Comparison of ENCODE assay signal across 16 cellular contexts in genomic region chr3:42745776-42746454, GRCh38. TPM values are rescaled to one million over a fixed set of nuclear protein-coding genes. Genes with fewer than 3 reads are reported as not detected.
DNase-seq lines count a peak whose midpoint lies in the region; ATAC-seq and TF ChIP-seq lines count a peak whose summit lies in the region.
"Had no signal": no experiment of that assay in that cellular context is flagged by ENCODE, and none has a peak within 500 bp of the region (broad histone marks: within the 10 kb centered on the region; RNA-seq: fewer than 3 reads in every experiment).

No MANE protein-coding gene starts in this region.

- H3K27me3 ChIP-seq in Peyer's patch (no peaks in the 10 kb centered on the region), right lobe of liver (no peaks in the 10 kb centered on the region)
- no peaks in the 10 kb centered on the region for H3K27me3 ChIP-seq in CD8-positive, alpha-beta T cell (ENCODE audit: insufficient read depth, low read length)
- H3K27me3 ChIP-seq: neural progenitor cell had no signal

- 96% methylated on average over 4 of the region's 8 CpGs for WGBS in right lobe of liver (ENCODE audit: insufficient coverage, low coverage, low lambda C conversion rate, missing lambda C conversion rate)

- ATAC-seq in right lobe of liver: no peak
- ATAC-seq in naive thymus-derived CD8-positive, alpha-beta T cell: no peak
- ATAC-seq in HG03045 (IDR thresholded peaks at IDR 0.05; ENCODE audit: unreplicated experiment): no peak
- no peak for ATAC-seq in CD8-positive, alpha-beta T cell
- ATAC-seq: stimulated activated effector memory CD8-positive, alpha-beta T cell treated with anti-CD3 and anti-CD28 coated beads, Interleukin-12 subunit alpha, Interleukin-12 subunit beta, amount 100 ng/mL, for 72 hours had no signal

- no peak for TF ChIP-seq CTCF in Peyer's patch (IDR thresholded peaks at IDR 0.05)
- no peak for TF ChIP-seq CTCF in right lobe of liver (IDR thresholded peaks at IDR 0.05)
- TF ChIP-seq CTCF in CD8-positive, alpha-beta T cell (IDR thresholded peaks at IDR 0.05): no peak

- H3K36me3 ChIP-seq in Peyer's patch: no peaks in the 10 kb centered on the region
- no peaks in the 10 kb centered on the region for H3K36me3 ChIP-seq in right lobe of liver
- no peaks in the 10 kb centered on the region for H3K36me3 ChIP-seq in CD8-positive, alpha-beta T cell (ENCODE audit: insufficient read depth, low read length)
- H3K36me3 ChIP-seq: neural progenitor cell had no signal

- peak overlapping the region in 3 of 4 donors; percentile 21 to 63 (median 24) for H3K27ac ChIP-seq in Peyer's patch
- H3K27ac ChIP-seq in right lobe of liver: peak overlapping the region in 2 of 3 donors; percentile 24 to 41
- peak overlapping the region; percentile 93 for H3K27ac ChIP-seq in substantia nigra (ENCODE audit: low read depth, low read length, poor library complexity, severe bottlenecking)
- H3K27ac ChIP-seq in CD8-positive, alpha-beta T cell (ENCODE audit: low read depth, low read length): no peak overlapping the region
- H3K27ac ChIP-seq: neural progenitor cell had no signal

- no peak overlapping the region for H3K4me3 ChIP-seq in Peyer's patch
- H3K4me3 ChIP-seq in right lobe of liver: no peak overlapping the region
- no peak overlapping the region for H3K4me3 ChIP-seq in CD8-positive, alpha-beta T cell (ENCODE audit: low read depth, low read length)
- H3K4me3 ChIP-seq: neural progenitor cell had no signal

- H3K27ac Mint-ChIP-seq in dendritic cell treated with granulocyte-macrophage colony-stimulating factor and Interleukin-4, amounts not matched to agents 40 ng/mL and 50 ng/mL, for 4 days: peak overlapping the region; percentile 30
- peak overlapping the region in 2 of 10 donors; percentile 33 to 53 for H3K27ac Mint-ChIP-seq in naive thymus-derived CD8-positive, alpha-beta T cell
- H3K27ac Mint-ChIP-seq in CD8-positive, alpha-beta T cell: no peak overlapping the region
- H3K27ac Mint-ChIP-seq: neural progenitor cell; stimulated activated effector memory CD8-positive, alpha-beta T cell treated with anti-CD3 and anti-CD28 coated beads, Interleukin-12 subunit alpha, Interleukin-12 subunit beta, amount 100 ng/mL, for 72 hours had no signal

- H3K4me1 ChIP-seq in Peyer's patch (peaks cover 0 to 16% (median 0%) of the 10 kb centered on the region in 4 donors), right lobe of liver (peaks cover 0 to 19% (median 9%) of the 10 kb centered on the region in 4 donors)
- peaks cover 12% of the 10 kb centered on the region for H3K4me1 ChIP-seq in CD8-positive, alpha-beta T cell (ENCODE audit: insufficient read depth, low read length)

- H3K9me3 ChIP-seq in Peyer's patch (no peaks in the 10 kb centered on the region), right lobe of liver (no peaks in the 10 kb centered on the region)
- H3K9me3 ChIP-seq in CD8-positive, alpha-beta T cell (ENCODE audit: low read length): no peaks in the 10 kb centered on the region

- no peak overlapping the region for H3K4me3 Mint-ChIP-seq in dendritic cell treated with granulocyte-macrophage colony-stimulating factor and Interleukin-4, amounts not matched to agents 40 ng/mL and 50 ng/mL, for 4 days
- H3K4me3 Mint-ChIP-seq in naive thymus-derived CD8-positive, alpha-beta T cell: no peak overlapping the region
- H3K4me3 Mint-ChIP-seq in CD8-positive, alpha-beta T cell: no peak overlapping the region
- H3K4me3 Mint-ChIP-seq: CD14-positive monocyte; central memory CD8-positive, alpha-beta T cell; neural progenitor cell; stimulated activated effector memory CD8-positive, alpha-beta T cell treated with anti-CD3 and anti-CD28 coated beads, Interleukin-12 subunit alpha, Interleukin-12 subunit beta, amount 100 ng/mL, for 72 hours had no signal

- no peaks in the 10 kb centered on the region for H3K27me3 Mint-ChIP-seq in dendritic cell treated with granulocyte-macrophage colony-stimulating factor and Interleukin-4, amounts not matched to agents 40 ng/mL and 50 ng/mL, for 4 days
- no peaks in the 10 kb centered on the region for H3K27me3 Mint-ChIP-seq in naive thymus-derived CD8-positive, alpha-beta T cell
- H3K27me3 Mint-ChIP-seq in CD8-positive, alpha-beta T cell (ENCODE audit: low read depth): no peaks in the 10 kb centered on the region
- H3K27me3 Mint-ChIP-seq: central memory CD8-positive, alpha-beta T cell had no signal

- CTCF ChIA-PET in CD8-positive, alpha-beta T cell (lab: Charles Lee): interaction anchor here (0.9 to 2.2 kb wide), 9 partner anchors 11 to 244 kb away, joined by 3 to 13 read pairs (median 3); no protein-coding TSS in a partner anchor

- no peaks in the 10 kb centered on the region for H3K9me3 Mint-ChIP-seq in dendritic cell treated with granulocyte-macrophage colony-stimulating factor and Interleukin-4, amounts not matched to agents 40 ng/mL and 50 ng/mL, for 4 days
- H3K9me3 Mint-ChIP-seq in naive thymus-derived CD8-positive, alpha-beta T cell: no peaks in the 10 kb centered on the region
- H3K9me3 Mint-ChIP-seq in CD8-positive, alpha-beta T cell: no peaks in the 10 kb centered on the region
- H3K9me3 Mint-ChIP-seq: CD14-positive monocyte; central memory CD8-positive, alpha-beta T cell; neural progenitor cell; stimulated activated effector memory CD8-positive, alpha-beta T cell treated with anti-CD3 and anti-CD28 coated beads, Interleukin-12 subunit alpha, Interleukin-12 subunit beta, amount 100 ng/mL, for 72 hours had no signal

- POLR2A ChIA-PET in naive thymus-derived CD8-positive, alpha-beta T cell (lab: Charles Lee): no interaction called here
- POLR2A ChIA-PET in CD8-positive, alpha-beta T cell (lab: Charles Lee): no interaction called here

- intact Hi-C loops in dendritic cell treated with granulocyte-macrophage colony-stimulating factor and Interleukin-4, amounts not matched to agents 40 ng/mL and 50 ng/mL, for 4 days (cut with micrococcal nuclease): loop anchor here (5.0 kb wide), 1 partner anchor 94 kb away; the partner anchor contains the start of gene ZBTB47
- intact Hi-C loops in right lobe of liver (cut with DNase I): no loop called here
- intact Hi-C loops in CD8-positive, alpha-beta T cell (cut with DNase I, micrococcal nuclease): no loop called here

- DNase-seq in Peyer's patch: no peak
- DNase-seq in right lobe of liver: no peak
- no peak for DNase-seq in substantia nigra (lab: John Stamatoyannopoulos, UW)
- DNase-seq in naive thymus-derived CD8-positive, alpha-beta T cell: no peak
- DNase-seq in CD8-positive, alpha-beta T cell: no peak
- DNase-seq in NCI-H146 treated with DMSO at 0.1 percent for 48 hours (lab: John Stamatoyannopoulos, UW; ENCODE audit: unreplicated experiment): no peak
- DNase-seq: Karpas-422; NCI-H2081; NK-92 treated with Interleukin-12 subunit alpha and Interleukin-12 subunit beta, amount 100 ng/mL, for 24 hours had no signal

- peaks cover 33% of the 10 kb centered on the region for H3K4me1 Mint-ChIP-seq in dendritic cell treated with granulocyte-macrophage colony-stimulating factor and Interleukin-4, amounts not matched to agents 40 ng/mL and 50 ng/mL, for 4 days (ENCODE audit: low read depth)
- H3K4me1 Mint-ChIP-seq in naive thymus-derived CD8-positive, alpha-beta T cell: peaks cover 0 to 20% (median 15%) of the 10 kb centered on the region in 4 donors
- H3K4me1 Mint-ChIP-seq in CD8-positive, alpha-beta T cell (ENCODE audit: low read depth): peaks cover 18% of the 10 kb centered on the region

- H3K36me3 Mint-ChIP-seq in dendritic cell treated with granulocyte-macrophage colony-stimulating factor and Interleukin-4, amounts not matched to agents 40 ng/mL and 50 ng/mL, for 4 days (ENCODE audit: low read depth): no peaks in the 10 kb centered on the region
- H3K36me3 Mint-ChIP-seq in naive thymus-derived CD8-positive, alpha-beta T cell: no peaks in the 10 kb centered on the region
- H3K36me3 Mint-ChIP-seq in CD8-positive, alpha-beta T cell: no peaks in the 10 kb centered on the region
- H3K36me3 Mint-ChIP-seq: CD14-positive monocyte; neural progenitor cell; stimulated activated effector memory CD8-positive, alpha-beta T cell treated with anti-CD3 and anti-CD28 coated beads, Interleukin-12 subunit alpha, Interleukin-12 subunit beta, amount 100 ng/mL, for 72 hours had no signal

- TF ChIP-seq POLR2A in Peyer's patch (IDR thresholded peaks at IDR 0.05) (no peak), right lobe of liver (IDR thresholded peaks at IDR 0.05) (no peak)

RNA-seq across cellular contexts. Expression of gene CCDC13, which starts 27.1 kb away (rescaled TPM):
- total RNA-seq in Peyer's patch (1 to 10 TPM in 3 of 4 donors, not detected in 1; 1.4 to 6.8 (median 4.2) TPM), right lobe of liver (1 to 10 TPM; 1.2 to 2.5 (median 1.6) TPM)
- under 1 TPM; 0.73 to 0.88 TPM for total RNA-seq in naive thymus-derived CD8-positive, alpha-beta T cell
- not detected for polyA plus RNA-seq in naive thymus-derived CD8-positive, alpha-beta T cell
- total RNA-seq in CD8-positive, alpha-beta T cell: under 1 TPM in 1 of 2 experiments, not detected in 1; 0.44 TPM

RNA-seq across cellular contexts. Expression of gene HHATL, which starts 43.3 kb away (rescaled TPM):
- total RNA-seq in Peyer's patch (1 to 10 TPM in 1 of 4 donors, not detected in 3; 3.4 TPM), right lobe of liver (1 to 10 TPM in 1 of 6 experiments, under 1 TPM in 2, not detected in 3; 0.29 to 1.0 (median 0.60) TPM)
- not detected for total RNA-seq in naive thymus-derived CD8-positive, alpha-beta T cell
- polyA plus RNA-seq in naive thymus-derived CD8-positive, alpha-beta T cell: not detected
- total RNA-seq in CD8-positive, alpha-beta T cell: not detected
- total RNA-seq: kidney epithelial cell had no signal
- polyA plus RNA-seq: CD14-positive monocyte had no signal

RNA-seq across cellular contexts. Expression of gene HIGD1A, which starts 58.4 kb away (rescaled TPM):
- total RNA-seq in Peyer's patch (100 to 1,000 TPM; 102 to 278 (median 204) TPM), right lobe of liver (100 to 1,000 TPM; 104 to 348 (median 175) TPM)
- total RNA-seq in naive thymus-derived CD8-positive, alpha-beta T cell: 10 to 100 TPM; 23.0 to 26.5 TPM
- 10 to 100 TPM; 70.8 to 88.3 (median 80.7) TPM for polyA plus RNA-seq in naive thymus-derived CD8-positive, alpha-beta T cell
- 10 to 100 TPM; 10.9 to 11.8 TPM for total RNA-seq in CD8-positive, alpha-beta T cell
